In genomic region chr4:8053688-8054449, GRCh38 we compare ENCODE assay signal across 18 cellular contexts.
DNase-seq lines count a peak whose midpoint lies in the region; ATAC-seq and TF ChIP-seq lines count a peak whose summit lies in the region.
"Had no signal": no experiment of that assay in that cellular context is flagged by ENCODE, and none has a peak within 500 bp of the region (broad histone marks: within the 10 kb centered on the region; RNA-seq: fewer than 3 reads in every experiment).

No MANE protein-coding gene starts in this region.

- peak overlapping the region; percentile 63 for H3K27ac Mint-ChIP-seq in neural crest cell (ENCODE audit: unreplicated experiment)
- no peak overlapping the region for H3K27ac Mint-ChIP-seq in activated naive CD4-positive, alpha-beta T cell treated with anti-CD3 and anti-CD28 coated beads, Interleukin-2, amount 10 ng/mL, durations not matched to agents 7 days and 5 days
- H3K27ac Mint-ChIP-seq in stimulated activated effector memory CD8-positive, alpha-beta T cell treated with anti-CD3 and anti-CD28 coated beads, Interleukin-12 subunit alpha, Interleukin-12 subunit beta, amount 100 ng/mL, for 72 hours: no peak overlapping the region
- H3K27ac Mint-ChIP-seq: CD4-positive, alpha-beta memory T cell had no signal

- TF ChIP-seq CTCF in neural crest cell (conservative IDR thresholded peaks at IDR 0.05) (no peak), foreskin fibroblast (IDR thresholded peaks at IDR 0.05; ENCODE audit: low read depth, low read length) (no peak)

- peak overlapping the region; percentile 96 for H3K4me2 ChIP-seq in BLaER1
- H3K4me2 ChIP-seq: KMS-11 had no signal

- H4K20me1 ChIP-seq in BLaER1: no peaks in the 10 kb centered on the region

- no peak for ATAC-seq in stimulated activated effector memory CD8-positive, alpha-beta T cell treated with anti-CD3 and anti-CD28 coated beads, Interleukin-12 subunit alpha, Interleukin-12 subunit beta, amount 100 ng/mL, for 72 hours
- ATAC-seq: SK-N-SH treated with all-trans-retinoic acid at 6 μM for 48 hours had no signal

- no peaks in the 10 kb centered on the region for H3K9me3 Mint-ChIP-seq in neural crest cell
- H3K9me3 Mint-ChIP-seq in activated naive CD4-positive, alpha-beta T cell treated with anti-CD3 and anti-CD28 coated beads, Interleukin-2, amount 10 ng/mL, durations not matched to agents 7 days and 5 days: peaks cover 8% of the 10 kb centered on the region
- no peaks in the 10 kb centered on the region for H3K9me3 Mint-ChIP-seq in stimulated activated effector memory CD8-positive, alpha-beta T cell treated with anti-CD3 and anti-CD28 coated beads, Interleukin-12 subunit alpha, Interleukin-12 subunit beta, amount 100 ng/mL, for 72 hours

- no peak overlapping the region for H3K9ac ChIP-seq in BLaER1
- H3K9ac ChIP-seq: KMS-11 had no signal

- H3K4me1 ChIP-seq in BLaER1: peaks cover 59% of the 10 kb centered on the region
- H3K4me1 ChIP-seq: Peyer's patch had no signal

- CTCF ChIA-PET in activated naive CD4-positive, alpha-beta T cell treated with anti-CD3 and anti-CD28 coated beads, Interleukin-2, amount 10 ng/mL, durations not matched to agents 7 days and 5 days (lab: Charles Lee): no interaction called here

- peaks cover 29% of the 10 kb centered on the region for H3K9me3 ChIP-seq in BLaER1

- no peaks in the 10 kb centered on the region for H3K27me3 ChIP-seq in BLaER1
- H3K27me3 ChIP-seq: Peyer's patch had no signal

- peaks cover 67% of the 10 kb centered on the region for H3K4me1 Mint-ChIP-seq in neural crest cell
- H3K4me1 Mint-ChIP-seq in activated naive CD4-positive, alpha-beta T cell treated with anti-CD3 and anti-CD28 coated beads, Interleukin-2, amount 10 ng/mL, durations not matched to agents 7 days and 5 days: no peaks in the 10 kb centered on the region
- no peaks in the 10 kb centered on the region for H3K4me1 Mint-ChIP-seq in stimulated activated effector memory CD8-positive, alpha-beta T cell treated with anti-CD3 and anti-CD28 coated beads, Interleukin-12 subunit alpha, Interleukin-12 subunit beta, amount 100 ng/mL, for 72 hours
- H3K4me1 Mint-ChIP-seq: CD4-positive, alpha-beta memory T cell had no signal

- H3K27ac ChIP-seq in BLaER1: no peak overlapping the region; the same call in 1 of the 2 replicates
- H3K27ac ChIP-seq: KMS-11, Peyer's patch had no signal

- no peaks in the 10 kb centered on the region for H3K36me3 Mint-ChIP-seq in neural crest cell (ENCODE audit: low read depth)
- no peaks in the 10 kb centered on the region for H3K36me3 Mint-ChIP-seq in activated naive CD4-positive, alpha-beta T cell treated with anti-CD3 and anti-CD28 coated beads, Interleukin-2, amount 10 ng/mL, durations not matched to agents 7 days and 5 days
- peaks cover 4% of the 10 kb centered on the region for H3K36me3 Mint-ChIP-seq in stimulated activated effector memory CD8-positive, alpha-beta T cell treated with anti-CD3 and anti-CD28 coated beads, Interleukin-12 subunit alpha, Interleukin-12 subunit beta, amount 100 ng/mL, for 72 hours

- DNase-seq in D341Med (ENCODE audit: low spot score) (peak; percentile 89), NCI-H2171 treated with DMSO at 0.1 percent for 48 hours (lab: John Stamatoyannopoulos, UW) (peak; percentile 83), neural crest cell (ENCODE audit: low read depth, low spot score) (no peak), foreskin fibroblast (no peak)
- DNase-seq in activated naive CD4-positive, alpha-beta T cell treated with anti-CD3 and anti-CD28 coated beads, Interleukin-2, amount 10 ng/mL, durations not matched to agents 7 days and 5 days: no peak
- DNase-seq in stimulated activated effector memory CD8-positive, alpha-beta T cell treated with anti-CD3 and anti-CD28 coated beads, Interleukin-12 subunit alpha, Interleukin-12 subunit beta, amount 100 ng/mL, for 72 hours (ENCODE audit: low spot score in 2 of 2): no peak
- DNase-seq: ACHN; CD4-positive, alpha-beta memory T cell; EL; NCI-H1436 treated with DMSO at 0.1 percent for 48 hours; NCI-H2107; NCI-H345; NCI-H774; Peyer's patch; Right ventricle myocardium superior had no signal

- H3K4me3 Mint-ChIP-seq in neural crest cell: peak overlapping the region; percentile 3
- no peak overlapping the region for H3K4me3 Mint-ChIP-seq in activated naive CD4-positive, alpha-beta T cell treated with anti-CD3 and anti-CD28 coated beads, Interleukin-2, amount 10 ng/mL, durations not matched to agents 7 days and 5 days
- H3K4me3 Mint-ChIP-seq in stimulated activated effector memory CD8-positive, alpha-beta T cell treated with anti-CD3 and anti-CD28 coated beads, Interleukin-12 subunit alpha, Interleukin-12 subunit beta, amount 100 ng/mL, for 72 hours: no peak overlapping the region
- H3K4me3 Mint-ChIP-seq: CD4-positive, alpha-beta memory T cell had no signal

- H3K27me3 Mint-ChIP-seq in neural crest cell (ENCODE audit: low read depth): no peaks in the 10 kb centered on the region
- peaks cover 17% of the 10 kb centered on the region for H3K27me3 Mint-ChIP-seq in activated naive CD4-positive, alpha-beta T cell treated with anti-CD3 and anti-CD28 coated beads, Interleukin-2, amount 10 ng/mL, durations not matched to agents 7 days and 5 days
- H3K27me3 Mint-ChIP-seq: CD4-positive, alpha-beta memory T cell had no signal

- 0 out of 2 replicates have a peak, but pooled peaks cover 3% of the 10 kb centered on the region for H3K36me3 ChIP-seq in BLaER1
- H3K36me3 ChIP-seq: Peyer's patch had no signal

- peak overlapping the region; percentile 8; the same call in 1 of the 2 replicates for H3K4me3 ChIP-seq in BLaER1
- no peak overlapping the region for H3K4me3 ChIP-seq in foreskin fibroblast (ENCODE audit: low read depth in 1 of 2, low read length in 2 of 2)
- H3K4me3 ChIP-seq: Peyer's patch had no signal

Comparison
In these comparisons a context has a peak if more than half of its experiments do, and no peak if none do; other contexts are left out.
1. DNase-seq: peak in D341Med (single experiment) and NCI-H2171 treated with DMSO at 0.1 percent for 48 hours (single experiment); none in neural crest cell (single experiment), activated naive CD4-positive, alpha-beta T cell treated with anti-CD3 and anti-CD28 coated beads, Interleukin-2, amount 10 ng/mL, durations not matched to agents 7 days and 5 days (single experiment), foreskin fibroblast (0 of 2) and stimulated activated effector memory CD8-positive, alpha-beta T cell treated with anti-CD3 and anti-CD28 coated beads, Interleukin-12 subunit alpha, Interleukin-12 subunit beta, amount 100 ng/mL, for 72 hours (0 of 2).